ENCODE assay signal across 19 cellular contexts in genomic region chr13:36904219-36904618, GRCh38. TPM values are rescaled to one million over a fixed set of nuclear protein-coding genes. Genes with fewer than 3 reads are reported as not detected.
DNase-seq lines count a peak whose midpoint lies in the region; ATAC-seq and TF ChIP-seq lines count a peak whose summit lies in the region.
"Had no signal": no experiment of that assay in that cellular context is flagged by ENCODE, and none has a peak within 500 bp of the region (broad histone marks: within the 10 kb centered on the region; RNA-seq: fewer than 3 reads in every experiment).

No MANE protein-coding gene starts in this region.

- H3K4me3 ChIP-seq in OCI-LY7 (ENCODE audit: low read depth, low read length, poor library complexity, severe bottlenecking) = no peak overlapping the region
- H3K4me3 ChIP-seq: cardiac muscle cell, GM23338, lower lobe of right lung, neural progenitor cell, Peyer's patch, right lobe of liver had no signal

- H3K4me1 Mint-ChIP-seq in brain = peaks cover 34% of the 10 kb centered on the region
- H3K4me1 Mint-ChIP-seq: activated naive CD8-positive, alpha-beta T cell treated with anti-CD3 and anti-CD28 coated beads, Interleukin-2, amount 10 ng/mL, durations not matched to agents 7 days and 5 days; GM23338 had no signal

- peak overlapping the region; percentile 9 to 76 (median 54) for H3K27ac Mint-ChIP-seq in brain
- H3K27ac Mint-ChIP-seq: activated naive CD8-positive, alpha-beta T cell treated with anti-CD3 and anti-CD28 coated beads, Interleukin-2, amount 10 ng/mL, durations not matched to agents 7 days and 5 days; GM23338; neural progenitor cell; type B pancreatic cell had no signal

- H3K9me3 Mint-ChIP-seq in brain = peaks cover 22 to 30% (median 24%) of the 10 kb centered on the region in 5 experiments
- H3K9me3 Mint-ChIP-seq: activated naive CD8-positive, alpha-beta T cell treated with anti-CD3 and anti-CD28 coated beads, Interleukin-2, amount 10 ng/mL, durations not matched to agents 7 days and 5 days; GM23338 had no signal

- ATAC-seq in HG03565 (IDR thresholded peaks at IDR 0.05; ENCODE audit: unreplicated experiment) = no peak
- ATAC-seq: GM23338, lower lobe of right lung had no signal

- no peak for TF ChIP-seq CTCF in brain (conservative IDR thresholded peaks at IDR 0.05)
- no peak for TF ChIP-seq CTCF in OCI-LY7 (conservative IDR thresholded peaks at IDR 0.05; ENCODE audit: low read length)
- no peak for TF ChIP-seq CTCF in GM10248 (IDR thresholded peaks at IDR 0.05; ENCODE audit: control extremely low read depth, extremely low read depth, low read depth, missing control alignments)

- no peak overlapping the region for H2AFZ ChIP-seq in OCI-LY7 (ENCODE audit: low read length)
- H2AFZ ChIP-seq: neural progenitor cell had no signal

- H3K36me3 ChIP-seq in OCI-LY7 (ENCODE audit: insufficient read depth, low read length) = peaks cover 7% of the 10 kb centered on the region; the same call in 1 of the 2 replicates
- H3K36me3 ChIP-seq: cardiac muscle cell, lower lobe of right lung, neural progenitor cell, Peyer's patch, right lobe of liver had no signal

- POLR2A ChIA-PET in OCI-LY7 (lab: Charles Lee) (interaction anchor here (1.2 kb wide), 1 partner anchor 41 kb away, joined by 3 read pairs; no protein-coding TSS in a partner anchor), GM10248 (lab: Yijun Ruan, JAX) (no interaction called here)

- CTCF ChIA-PET in OCI-LY7 (lab: Charles Lee; ENCODE audit: unreplicated experiment) = no interaction called here
- CTCF ChIA-PET in GM10248 (lab: Yijun Ruan, JAX) = no interaction called here

- peaks cover 4% of the 10 kb centered on the region for H3K9me3 ChIP-seq in OCI-LY7 (ENCODE audit: low read length)
- H3K9me3 ChIP-seq: lower lobe of right lung, Peyer's patch, right lobe of liver had no signal

- H3K4me2 ChIP-seq in OCI-LY7 (ENCODE audit: low read length) = no peak overlapping the region
- H3K4me2 ChIP-seq: GM23338, neural progenitor cell had no signal

- peak; percentile 73 for DNase-seq in D341Med (ENCODE audit: low spot score)
- DNase-seq in NCI-H146 treated with DMSO at 0.1 percent for 48 hours (lab: John Stamatoyannopoulos, UW; ENCODE audit: unreplicated experiment) = peak; percentile 100
- DNase-seq in NCI-H345 treated with DMSO at 0.1 percent for 48 hours (lab: John Stamatoyannopoulos, UW; ENCODE audit: unreplicated experiment) = peak; percentile 97
- no peak for DNase-seq in activated CD4-positive, CD25-positive, alpha-beta regulatory T cell treated with anti-CD3 and anti-CD28 coated beads, Interleukin-2, amount 50 U/mL, for 72 hours
- DNase-seq in OCI-LY7 (ENCODE audit: low spot score) = no peak
- DNase-seq in GM10248 (ENCODE audit: extremely low spot score) = no peak
- DNase-seq: activated naive CD8-positive, alpha-beta T cell treated with anti-CD3 and anti-CD28 coated beads, Interleukin-2, amount 10 ng/mL, durations not matched to agents 7 days and 5 days; activated T-cell treated with anti-CD3 and anti-CD28 coated beads for 4 hours; effector CD4-positive, alpha-beta T cell; lower lobe of right lung; Peyer's patch; right lobe of liver; stimulated activated CD4-positive, alpha-beta T cell treated with anti-CD3 and anti-CD28 coated beads, Interleukin-2, amount 100 ng/mL, for 48 hours had no signal

- H3K4me3 Mint-ChIP-seq in brain = peak overlapping the region in 2 of 5 experiments; percentile 17 to 28
- H3K4me3 Mint-ChIP-seq: activated naive CD8-positive, alpha-beta T cell treated with anti-CD3 and anti-CD28 coated beads, Interleukin-2, amount 10 ng/mL, durations not matched to agents 7 days and 5 days; GM23338; neural progenitor cell; type B pancreatic cell had no signal

- peaks cover 34% of the 10 kb centered on the region for H3K4me1 ChIP-seq in OCI-LY7 (ENCODE audit: insufficient read depth, low read length, poor library complexity, severe bottlenecking)
- H3K4me1 ChIP-seq: lower lobe of right lung, neural progenitor cell, Peyer's patch, right lobe of liver had no signal

- no peaks in the 10 kb centered on the region for H3K27me3 Mint-ChIP-seq in brain
- H3K27me3 Mint-ChIP-seq: type B pancreatic cell had no signal

- intact Hi-C loops in OCI-LY7 (cut with micrococcal nuclease; ENCODE audit: unreplicated experiment) = no loop called here

- BruUV-seq in OCI-LY7 (replicated peaks; lab: Mats Ljungman, UMichigan) = no TSS peak

- H3K9me2 ChIP-seq in OCI-LY7 (ENCODE audit: insufficient read depth, low read length) = no peaks in the 10 kb centered on the region

- no peak overlapping the region for H3K27ac ChIP-seq in OCI-LY7 (ENCODE audit: low read depth, low read length, poor library complexity, severe bottlenecking)
- H3K27ac ChIP-seq: cardiac muscle cell, lower lobe of right lung, neural progenitor cell, Peyer's patch, right lobe of liver had no signal

- no peaks in the 10 kb centered on the region for H4K20me1 ChIP-seq in OCI-LY7 (ENCODE audit: insufficient read depth, low read length)

- peaks cover 25% of the 10 kb centered on the region for H3K79me2 ChIP-seq in OCI-LY7 (ENCODE audit: insufficient read depth, low read depth, low read length)

- H3K36me3 Mint-ChIP-seq in brain = peaks cover 31% of the 10 kb centered on the region
- H3K36me3 Mint-ChIP-seq: activated naive CD8-positive, alpha-beta T cell treated with anti-CD3 and anti-CD28 coated beads, Interleukin-2, amount 10 ng/mL, durations not matched to agents 7 days and 5 days; neural progenitor cell had no signal

RNA-seq across cellular contexts. Expression of gene SMAD9, which starts 15.8 kb away (rescaled TPM):
- polyA plus RNA-seq in brain (ENCODE audit: insufficient read depth, low read depth, low replicate concordance) = 14.8 TPM
- 9.7 and 10.8 TPM in 2 replicates for total RNA-seq in OCI-LY7 (2014; rRNA removed; shearing (Covaris generic))
- 10.3 and 13.1 TPM in 2 replicates for total RNA-seq in OCI-LY7 (2022)
- total RNA-seq: activated naive CD8-positive, alpha-beta T cell treated with anti-CD3 and anti-CD28 coated beads, Interleukin-2, amount 10 ng/mL, durations not matched to agents 7 days and 5 days had no signal

Comparison
In these comparisons a context has a peak if more than half of its experiments do, and no peak if none do; other contexts are left out.
1. DNase-seq: peak in D341Med (single experiment), NCI-H146 treated with DMSO at 0.1 percent for 48 hours (single experiment) and NCI-H345 treated with DMSO at 0.1 percent for 48 hours (single experiment); none in activated CD4-positive, CD25-positive, alpha-beta regulatory T cell treated with anti-CD3 and anti-CD28 coated beads, Interleukin-2, amount 50 U/mL, for 72 hours (single experiment), OCI-LY7 (single experiment) and GM10248 (single experiment).